Comparison of ENCODE assay signal across 1 cellular context in the genomic region with DNA sequence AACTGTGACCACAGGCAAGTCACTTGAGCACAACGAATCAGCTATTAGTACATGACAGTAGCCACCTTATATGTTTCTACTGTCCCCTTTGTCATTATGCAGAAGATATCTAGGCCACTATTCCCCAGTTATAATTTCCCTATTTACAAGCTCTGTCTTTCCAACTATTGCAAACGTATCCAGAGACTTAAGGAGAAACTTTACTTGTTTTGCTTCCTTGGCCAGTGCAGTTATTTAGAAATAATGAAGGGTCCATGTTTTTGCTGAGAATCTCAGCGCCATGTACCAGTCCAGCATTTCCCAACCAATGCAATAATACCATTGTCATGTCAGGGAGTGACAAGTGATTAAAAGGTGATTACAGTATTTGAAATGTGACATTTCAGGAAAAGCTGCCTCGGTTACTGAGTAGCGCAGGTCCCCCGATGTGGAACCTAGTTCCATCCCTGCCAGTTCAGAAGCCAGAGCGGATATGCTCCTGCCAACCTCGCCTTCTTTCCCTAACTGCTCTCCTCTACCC.
TF ChIP-seq lines count a peak whose summit lies in the region.

No MANE protein-coding gene starts in this region.

TF ChIP-seq in GM23338, 12 proteins besides CTCF, POLR2A, EP300 and RAD21 (continued from another document):
- TF ChIP-seq, protein P1, sequence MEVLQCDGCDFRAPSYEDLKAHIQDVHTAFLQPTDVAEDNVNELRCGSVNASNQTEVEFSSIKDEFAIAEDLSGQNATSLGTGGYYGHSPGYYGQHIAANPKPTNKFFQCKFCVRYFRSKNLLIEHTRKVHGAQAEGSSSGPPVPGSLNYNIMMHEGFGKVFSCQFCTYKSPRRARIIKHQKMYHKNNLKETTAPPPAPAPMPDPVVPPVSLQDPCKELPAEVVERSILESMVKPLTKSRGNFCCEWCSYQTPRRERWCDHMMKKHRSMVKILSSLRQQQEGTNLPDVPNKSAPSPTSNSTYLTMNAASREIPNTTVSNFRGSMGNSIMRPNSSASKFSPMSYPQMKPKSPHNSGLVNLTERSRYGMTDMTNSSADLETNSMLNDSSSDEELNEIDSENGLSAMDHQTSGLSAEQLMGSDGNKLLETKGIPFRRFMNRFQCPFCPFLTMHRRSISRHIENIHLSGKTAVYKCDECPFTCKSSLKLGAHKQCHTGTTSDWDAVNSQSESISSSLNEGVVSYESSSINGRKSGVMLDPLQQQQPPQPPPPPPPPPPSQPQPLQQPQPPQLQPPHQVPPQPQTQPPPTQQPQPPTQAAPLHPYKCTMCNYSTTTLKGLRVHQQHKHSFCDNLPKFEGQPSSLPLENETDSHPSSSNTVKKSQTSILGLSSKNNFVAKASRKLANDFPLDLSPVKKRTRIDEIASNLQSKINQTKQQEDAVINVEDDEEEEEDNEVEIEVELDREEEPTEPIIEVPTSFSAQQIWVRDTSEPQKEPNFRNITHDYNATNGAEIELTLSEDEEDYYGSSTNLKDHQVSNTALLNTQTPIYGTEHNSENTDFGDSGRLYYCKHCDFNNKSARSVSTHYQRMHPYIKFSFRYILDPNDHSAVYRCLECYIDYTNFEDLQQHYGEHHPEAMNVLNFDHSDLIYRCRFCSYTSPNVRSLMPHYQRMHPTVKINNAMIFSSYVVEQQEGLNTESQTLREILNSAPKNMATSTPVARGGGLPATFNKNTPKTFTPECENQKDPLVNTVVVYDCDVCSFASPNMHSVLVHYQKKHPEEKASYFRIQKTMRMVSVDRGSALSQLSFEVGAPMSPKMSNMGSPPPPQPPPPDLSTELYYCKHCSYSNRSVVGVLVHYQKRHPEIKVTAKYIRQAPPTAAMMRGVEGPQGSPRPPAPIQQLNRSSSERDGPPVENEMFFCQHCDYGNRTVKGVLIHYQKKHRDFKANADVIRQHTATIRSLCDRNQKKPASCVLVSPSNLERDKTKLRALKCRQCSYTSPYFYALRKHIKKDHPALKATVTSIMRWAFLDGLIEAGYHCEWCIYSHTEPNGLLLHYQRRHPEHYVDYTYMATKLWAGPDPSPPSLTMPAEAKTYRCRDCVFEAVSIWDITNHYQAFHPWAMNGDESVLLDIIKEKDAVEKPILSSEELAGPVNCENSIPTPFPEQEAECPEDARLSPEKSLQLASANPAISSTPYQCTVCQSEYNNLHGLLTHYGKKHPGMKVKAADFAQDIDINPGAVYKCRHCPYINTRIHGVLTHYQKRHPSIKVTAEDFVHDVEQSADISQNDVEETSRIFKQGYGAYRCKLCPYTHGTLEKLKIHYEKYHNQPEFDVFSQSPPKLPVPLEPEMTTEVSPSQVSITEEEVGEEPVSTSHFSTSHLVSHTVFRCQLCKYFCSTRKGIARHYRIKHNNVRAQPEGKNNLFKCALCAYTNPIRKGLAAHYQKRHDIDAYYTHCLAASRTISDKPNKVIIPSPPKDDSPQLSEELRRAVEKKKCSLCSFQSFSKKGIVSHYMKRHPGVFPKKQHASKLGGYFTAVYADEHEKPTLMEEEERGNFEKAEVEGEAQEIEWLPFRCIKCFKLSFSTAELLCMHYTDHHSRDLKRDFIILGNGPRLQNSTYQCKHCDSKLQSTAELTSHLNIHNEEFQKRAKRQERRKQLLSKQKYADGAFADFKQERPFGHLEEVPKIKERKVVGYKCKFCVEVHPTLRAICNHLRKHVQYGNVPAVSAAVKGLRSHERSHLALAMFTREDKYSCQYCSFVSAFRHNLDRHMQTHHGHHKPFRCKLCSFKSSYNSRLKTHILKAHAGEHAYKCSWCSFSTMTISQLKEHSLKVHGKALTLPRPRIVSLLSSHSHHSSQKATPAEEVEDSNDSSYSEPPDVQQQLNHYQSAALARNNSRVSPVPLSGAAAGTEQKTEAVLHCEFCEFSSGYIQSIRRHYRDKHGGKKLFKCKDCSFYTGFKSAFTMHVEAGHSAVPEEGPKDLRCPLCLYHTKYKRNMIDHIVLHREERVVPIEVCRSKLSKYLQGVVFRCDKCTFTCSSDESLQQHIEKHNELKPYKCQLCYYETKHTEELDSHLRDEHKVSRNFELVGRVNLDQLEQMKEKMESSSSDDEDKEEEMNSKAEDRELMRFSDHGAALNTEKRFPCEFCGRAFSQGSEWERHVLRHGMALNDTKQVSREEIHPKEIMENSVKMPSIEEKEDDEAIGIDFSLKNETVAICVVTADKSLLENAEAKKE (CRISPR knock-in tag; IDR thresholded peaks at IDR 0.05): no peak
- TF ChIP-seq STAT1 (IDR thresholded peaks at IDR 0.05; ENCODE audit: unreplicated experiment) (no peak), EZH2phosphoT487 (IDR thresholded peaks at IDR 0.05; ENCODE audit: unreplicated experiment) (no peak), NANOG (IDR thresholded peaks at IDR 0.05; ENCODE audit: borderline replicate concordance) (no peak), CREB1 (CRISPR knock-in tag; IDR thresholded peaks at IDR 0.05; ENCODE audit: low read depth) (no peak)
